ENCODE assay signal across 8 cellular contexts in genomic region chr5:149618581-149619248, GRCh38. TPM values are rescaled to one million over a fixed set of nuclear protein-coding genes. Genes with fewer than 3 reads are reported as not detected.
DNase-seq lines count a peak whose midpoint lies in the region; ATAC-seq, FAIRE-seq and TF ChIP-seq lines count a peak whose summit lies in the region.

No MANE protein-coding gene starts in this region.

- H3K4me1 ChIP-seq in ovary (ENCODE audit: insufficient read depth): no peaks in the 10 kb centered on the region

- H3K36me3 ChIP-seq in ovary: no peaks in the 10 kb centered on the region

- peak; percentile 35 for ATAC-seq in activated B cell treated with CpG ODN at 0.5 μM for 24 hours (ENCODE audit: low read depth)

- no peaks in the 10 kb centered on the region for H3K36me3 Mint-ChIP-seq in activated naive CD4-positive, alpha-beta T cell treated with anti-CD3 and anti-CD28 coated beads, Interleukin-2, amount 10 ng/mL, durations not matched to agents 7 days and 5 days
- H3K36me3 Mint-ChIP-seq in activated B cell treated with CpG ODN at 0.5 μM for 24 hours (ENCODE audit: low read depth): no peaks in the 10 kb centered on the region

- DNase-seq in activated naive CD4-positive, alpha-beta T cell treated with anti-CD3 and anti-CD28 coated beads, Interleukin-2, amount 10 ng/mL, durations not matched to agents 7 days and 5 days: peak; percentile 48
- no peak for DNase-seq in activated naive CD4-positive, alpha-beta T cell treated with Interleukin-2 at 50 U/mL for 16 hours
- peak; percentile 69 for DNase-seq in H54 (ENCODE audit: insufficient read length, low spot score)
- DNase-seq in NCI-H146 (lab: John Stamatoyannopoulos, UW): peak; percentile 41
- DNase-seq in activated B cell treated with CpG ODN at 0.5 μM for 24 hours: no peak
- peak; percentile 48 to 81 for DNase-seq in foreskin fibroblast
- DNase-seq in ovary: peak in 1 of 5 donors; percentile 40
- no peak for DNase-seq in activated CD4-positive, CD25-positive, alpha-beta regulatory T cell treated with anti-CD3 and anti-CD28 coated beads, Interleukin-2, amount 50 U/mL, for 72 hours

- peak; percentile 11 for FAIRE-seq in H54 (lab: Jason Lieb, UNC)

- WGBS in ovary, 3 donors: 39 to 45% (median 43%) methylated on average over 9 of the region's 9 CpGs

- H3K27ac ChIP-seq in ovary: no peak overlapping the region

- no peak for TF ChIP-seq EP300 in ovary (IDR thresholded peaks at IDR 0.05)

- H3K27me3 ChIP-seq in ovary: no peaks in the 10 kb centered on the region

- intact Hi-C loops in activated B cell treated with CpG ODN at 0.5 μM for 24 hours (cut with micrococcal nuclease) (loop anchor here (1.0 to 2.0 kb wide), 6 partner anchors 12 to 301 kb away; partner anchors contain the start of gene ARHGEF37), ovary (cut with DNase I) (no loop called here)

- no peak overlapping the region for H3K4me3 Mint-ChIP-seq in activated naive CD4-positive, alpha-beta T cell treated with anti-CD3 and anti-CD28 coated beads, Interleukin-2, amount 10 ng/mL, durations not matched to agents 7 days and 5 days
- H3K4me3 Mint-ChIP-seq in activated B cell treated with CpG ODN at 0.5 μM for 24 hours: peak overlapping the region; percentile 28

- POLR2A ChIA-PET in activated B cell treated with CpG ODN at 0.5 μM for 24 hours (lab: Charles Lee): interaction anchor here (0.9 kb wide), 1 partner anchor 37 kb away, joined by 5 read pairs; the partner anchor contains the start of gene ARHGEF37

- CTCF ChIA-PET in activated naive CD4-positive, alpha-beta T cell treated with anti-CD3 and anti-CD28 coated beads, Interleukin-2, amount 10 ng/mL, durations not matched to agents 7 days and 5 days (lab: Charles Lee): interaction anchor here (0.6 to 5.1 kb wide), 27 partner anchors 9 to 416 kb away, joined by 3 to 41 read pairs (median 5); partner anchors contain the start of genes ARHGEF37, CSNK1A1 and IL17B
- CTCF ChIA-PET in activated B cell treated with CpG ODN at 0.5 μM for 24 hours (lab: Charles Lee): interaction anchor here (1.0 to 2.3 kb wide), 6 partner anchors 13 to 301 kb away, joined by 3 to 11 read pairs (median 6); no protein-coding TSS in a partner anchor

- peaks cover 4% of the 10 kb centered on the region for H3K27me3 Mint-ChIP-seq in activated naive CD4-positive, alpha-beta T cell treated with anti-CD3 and anti-CD28 coated beads, Interleukin-2, amount 10 ng/mL, durations not matched to agents 7 days and 5 days
- H3K27me3 Mint-ChIP-seq in activated B cell treated with CpG ODN at 0.5 μM for 24 hours: no peaks in the 10 kb centered on the region

- TF ChIP-seq POLR2A in H54 (IDR thresholded peaks at IDR 0.05; ENCODE audit: low read depth, low read length): no peak
- TF ChIP-seq POLR2A in ovary (IDR thresholded peaks at IDR 0.05): no peak

- no peaks in the 10 kb centered on the region for H3K9me3 ChIP-seq in ovary

- H3K4me1 Mint-ChIP-seq in activated naive CD4-positive, alpha-beta T cell treated with anti-CD3 and anti-CD28 coated beads, Interleukin-2, amount 10 ng/mL, durations not matched to agents 7 days and 5 days: no peaks in the 10 kb centered on the region
- peaks cover 34% of the 10 kb centered on the region for H3K4me1 Mint-ChIP-seq in activated B cell treated with CpG ODN at 0.5 μM for 24 hours

- TF ChIP-seq CTCF in activated B cell treated with CpG ODN at 0.5 μM for 24 hours (IDR thresholded peaks at IDR 0.05) (no peak), foreskin fibroblast (IDR thresholded peaks at IDR 0.05; ENCODE audit: low read depth, low read length) (peak; percentile 67), ovary (IDR thresholded peaks at IDR 0.05) (peak in 2 of 3 donors; percentile 10 to 21)

- H3K4me3 ChIP-seq in foreskin fibroblast (ENCODE audit: low read depth in 1 of 2, low read length in 2 of 2): no peak overlapping the region
- no peak overlapping the region for H3K4me3 ChIP-seq in ovary

- no peaks in the 10 kb centered on the region for H3K9me3 Mint-ChIP-seq in activated naive CD4-positive, alpha-beta T cell treated with anti-CD3 and anti-CD28 coated beads, Interleukin-2, amount 10 ng/mL, durations not matched to agents 7 days and 5 days
- H3K9me3 Mint-ChIP-seq in activated B cell treated with CpG ODN at 0.5 μM for 24 hours: no peaks in the 10 kb centered on the region

- H3K27ac Mint-ChIP-seq in activated naive CD4-positive, alpha-beta T cell treated with anti-CD3 and anti-CD28 coated beads, Interleukin-2, amount 10 ng/mL, durations not matched to agents 7 days and 5 days: no peak overlapping the region
- H3K27ac Mint-ChIP-seq in activated B cell treated with CpG ODN at 0.5 μM for 24 hours: peak overlapping the region; percentile 87

RNA-seq across cellular contexts. Expression of gene ARHGEF37, which starts 37.4 kb away (rescaled TPM):
- total RNA-seq in activated B cell treated with CpG ODN at 0.5 μM for 24 hours (0.88 and 1.1 TPM in 2 replicates), ovary (1 to 10 TPM; 4.1 to 9.9 (median 6.2) TPM)
- polyA plus RNA-seq in ovary: 1 to 10 TPM; 4.2 to 6.8 TPM

Comparison
In these comparisons a context has a peak if more than half of its experiments do, and no peak if none do; other contexts are left out.
1. DNase-seq: peak in activated naive CD4-positive, alpha-beta T cell treated with anti-CD3 and anti-CD28 coated beads, Interleukin-2, amount 10 ng/mL, durations not matched to agents 7 days and 5 days (single experiment), H54 (single experiment), NCI-H146 (single experiment) and foreskin fibroblast (2 of 2); none in activated naive CD4-positive, alpha-beta T cell treated with Interleukin-2 at 50 U/mL for 16 hours (single experiment), activated B cell treated with CpG ODN at 0.5 μM for 24 hours (single experiment) and activated CD4-positive, CD25-positive, alpha-beta regulatory T cell treated with anti-CD3 and anti-CD28 coated beads, Interleukin-2, amount 50 U/mL, for 72 hours (single experiment).